Comparison of ENCODE assay signal across 20 cellular contexts in genomic region chr10:124126139-124126538, GRCh38. TPM values are rescaled to one million over a fixed set of nuclear protein-coding genes. Genes with fewer than 3 reads are reported as not detected.
DNase-seq lines count a peak whose midpoint lies in the region; ATAC-seq, FAIRE-seq and TF ChIP-seq lines count a peak whose summit lies in the region.
"Had no signal": no experiment of that assay in that cellular context is flagged by ENCODE, and none has a peak within 500 bp of the region (broad histone marks: within the 10 kb centered on the region; RNA-seq: fewer than 3 reads in every experiment).

No MANE protein-coding gene starts in this region.

- no peak for FAIRE-seq in H1 (lab: Jason Lieb, UNC)
- FAIRE-seq: D721Med had no signal

- H4K20me1 ChIP-seq in HCT116 (ENCODE audit: insufficient read depth) (no peaks in the 10 kb centered on the region), H1 (replicated peaks in 1 of 2; ENCODE audit: control insufficient read depth in 1 of 2, insufficient read depth in 2 of 2, low read length in 2 of 2) (peaks cover 0 to 9% of the 10 kb centered on the region in 2 experiments)

- DNase-seq in HCT116 (ENCODE audit: low read depth, low spot score) (no peak), H1 (ENCODE audit: low read depth in 1 of 2, low spot score in 2 of 2) (no peak), glutamatergic neuron (no peak), T1000 (lab: John Stamatoyannopoulos, UW) (no peak)
- no peak for DNase-seq in CD8-positive, alpha-beta T cell
- DNase-seq: C1 segment of cervical spinal cord, DMS79, KG1, NCI-H1092, NCI-H187 treated with DMSO at 0.1 percent for 48 hours, NCI-H2107, NCI-H446 treated with DMSO at 0.1 percent for 48 hours, SJCRH30 had no signal

- H3K27ac Mint-ChIP-seq in CD8-positive, alpha-beta T cell: no peak overlapping the region
- no peak overlapping the region for H3K27ac Mint-ChIP-seq in glutamatergic neuron (ENCODE audit: unreplicated experiment)
- H3K27ac Mint-ChIP-seq: HFFc6 had no signal

- no peak overlapping the region for H2BK120ac ChIP-seq in H1 (replicated peaks; ENCODE audit: low read depth, low read length)

- H2BK5ac ChIP-seq in H1 (ENCODE audit: low read depth, low read length): no peak overlapping the region

- 0 out of 2 replicates have a peak overlapping the region, but pooled peaks have one; percentile 44 for H2AK5ac ChIP-seq in H1 (ENCODE audit: low read depth, low read length)

- H2BK20ac ChIP-seq in H1 (ENCODE audit: low read length): no peak overlapping the region

- H2BK12ac ChIP-seq in H1 (ENCODE audit: low read depth, low read length): no peak overlapping the region

- H3K27me3 ChIP-seq in HCT116 (ENCODE audit: insufficient read depth, low read length): no peaks in the 10 kb centered on the region
- peaks cover 0 to 2% (median 0%) of the 10 kb centered on the region in 4 experiments; a peak in 1 of 7 replicates for H3K27me3 ChIP-seq in H1 (replicated peaks in 1 of 4; ENCODE audit: control insufficient read depth in 3 of 4, extremely low read depth in 1 of 4, insufficient read depth in 3 of 4, low read length in 3 of 4)
- no peaks in the 10 kb centered on the region for H3K27me3 ChIP-seq in neutrophil
- no peaks in the 10 kb centered on the region for H3K27me3 ChIP-seq in CD8-positive, alpha-beta T cell (ENCODE audit: insufficient read depth, low read length)
- H3K27me3 ChIP-seq: Peyer's patch, SJCRH30 had no signal

- H3K4me2 ChIP-seq in HCT116 (ENCODE audit: low read length) (no peak overlapping the region), H1 (ENCODE audit: insufficient read depth in 1 of 2, low read depth in 2 of 2, low read length in 2 of 2) (no peak overlapping the region)

- H4K5ac ChIP-seq in H1 (ENCODE audit: insufficient read length, low read depth, low read length): no peak overlapping the region

- BruUV-seq in HCT116 (replicated peaks; lab: Mats Ljungman, UMichigan): no TSS peak

- H3K4ac ChIP-seq in H1 (replicated peaks; ENCODE audit: insufficient read length, low read depth, low read length): no peak overlapping the region

- TF ChIP-seq CTCF in HCT116 (IDR thresholded peaks at IDR 0.05 in 2 of 3, conservative IDR thresholded peaks at IDR 0.05 in 1 of 3; ENCODE audit: borderline replicate concordance in 1 of 3, insufficient read depth in 1 of 3, low read depth in 2 of 3, low read length in 2 of 3) (no peak), H1 (IDR thresholded peaks at IDR 0.05; ENCODE audit: control extremely low read depth in 1 of 3, insufficient read depth in 1 of 3, low read depth in 1 of 3, low read length in 3 of 3) (no peak), neutrophil (IDR thresholded peaks at IDR 0.05) (no peak), glutamatergic neuron (IDR thresholded peaks at IDR 0.05; ENCODE audit: partially characterized antibody, unreplicated experiment) (no peak)
- no peak for TF ChIP-seq CTCF in CD8-positive, alpha-beta T cell (IDR thresholded peaks at IDR 0.05)

- no peak overlapping the region for H3K18ac ChIP-seq in H1 (ENCODE audit: extremely low read depth, low read length)

- no peaks in the 10 kb centered on the region for H3K79me2 ChIP-seq in HCT116 (ENCODE audit: insufficient read depth, low read length)
- no peaks in the 10 kb centered on the region for H3K79me2 ChIP-seq in H1 (ENCODE audit: control insufficient read depth in 1 of 2, insufficient read depth in 2 of 2, low read length in 2 of 2)

- no peaks in the 10 kb centered on the region for H3K9me3 Mint-ChIP-seq in CD8-positive, alpha-beta T cell
- H3K9me3 Mint-ChIP-seq in glutamatergic neuron (ENCODE audit: unreplicated experiment): no peaks in the 10 kb centered on the region
- H3K9me3 Mint-ChIP-seq: HFFc6 had no signal

- H3K4me1 ChIP-seq in HCT116 (ENCODE audit: control insufficient read depth in 1 of 2, insufficient read depth in 2 of 2, low read length in 2 of 2): peaks cover 0 to 9% of the 10 kb centered on the region in 2 experiments; a peak in 1 of 4 replicates
- H3K4me1 ChIP-seq in H1 (replicated peaks in 1 of 4; ENCODE audit: control insufficient read depth in 3 of 4, insufficient read depth in 4 of 4, low read length in 3 of 4): no peaks in the 10 kb centered on the region; a peak in 2 of 7 replicates
- H3K4me1 ChIP-seq in neutrophil (ENCODE audit: control insufficient read depth in 1 of 2, insufficient read depth in 1 of 2, low read depth in 1 of 2, low read length in 1 of 2): peaks cover 41 to 50% of the 10 kb centered on the region in 2 experiments
- H3K4me1 ChIP-seq in CD8-positive, alpha-beta T cell (ENCODE audit: insufficient read depth, low read length): no peaks in the 10 kb centered on the region
- H3K4me1 ChIP-seq: Peyer's patch had no signal

- no peak overlapping the region for H3K14ac ChIP-seq in H1 (ENCODE audit: insufficient read length)

- no peak overlapping the region for H3K4me3 ChIP-seq in HCT116 (replicated peaks in 1 of 2; ENCODE audit: low read depth in 1 of 2, low read length in 2 of 2)
- no peak overlapping the region for H3K4me3 ChIP-seq in H1 (ENCODE audit: extremely low read depth in 1 of 4, insufficient read depth in 2 of 4, low read depth in 3 of 4, low read length in 4 of 4)
- H3K4me3 ChIP-seq in neutrophil (ENCODE audit: low read depth in 1 of 2, low read length in 1 of 2): peak overlapping the region; percentile 12 to 18
- no peak overlapping the region for H3K4me3 ChIP-seq in CD8-positive, alpha-beta T cell (ENCODE audit: low read depth, low read length)
- H3K4me3 ChIP-seq: Peyer's patch, SJCRH30 had no signal

- H3K9ac ChIP-seq in HCT116 (ENCODE audit: low read length) (no peak overlapping the region), H1 (replicated peaks in 1 of 4; ENCODE audit: extremely low read depth in 1 of 4, low read depth in 3 of 4, low read length in 3 of 4) (no peak overlapping the region)

- peaks cover 12% of the 10 kb centered on the region; the same call in 1 of the 2 replicates for H3K23me2 ChIP-seq in H1 (ENCODE audit: low read depth, low read length)

- CTCF ChIA-PET in HCT116 (lab: Charles Lee) (interaction anchor here (0.7 to 2.1 kb wide), 9 partner anchors 8 to 278 kb away, joined by 4 to 9 read pairs (median 7); no protein-coding TSS in a partner anchor), H1 (lab: Charles Lee; ENCODE audit: partially characterized antibody) (interaction anchor here (0.6 to 2.8 kb wide), 24 partner anchors 10 to 1515 kb away, joined by 3 to 24 read pairs (median 4); no protein-coding TSS in a partner anchor)
- CTCF ChIA-PET in CD8-positive, alpha-beta T cell (lab: Charles Lee): interaction anchor here (0.8 kb wide), 1 partner anchor 152 kb away, joined by 3 read pairs; no protein-coding TSS in a partner anchor

- no peaks in the 10 kb centered on the region for H3K9me2 ChIP-seq in HCT116 (ENCODE audit: insufficient read depth)

- H3K23ac ChIP-seq in H1 (ENCODE audit: insufficient read length): no peak overlapping the region

- H4K91ac ChIP-seq in H1 (replicated peaks; ENCODE audit: insufficient read length, low read length): no peak overlapping the region

- POLR2A ChIA-PET in HCT116 (lab: Charles Lee): interaction anchor here (0.6 to 1.6 kb wide), 2 partner anchors 26 to 88 kb away, joined by 3 to 9 read pairs; no protein-coding TSS in a partner anchor
- POLR2A ChIA-PET in H1 (lab: Charles Lee; ENCODE audit: partially characterized antibody): no interaction called here
- POLR2A ChIA-PET in CD8-positive, alpha-beta T cell (lab: Charles Lee): no interaction called here

- H3K36me3 ChIP-seq in HCT116 (ENCODE audit: control insufficient read depth in 1 of 2, insufficient read depth in 2 of 2, low read length in 2 of 2) (no peaks in the 10 kb centered on the region), H1 (ENCODE audit: control insufficient read depth in 2 of 4, insufficient read depth in 4 of 4, low read length in 3 of 4) (no peaks in the 10 kb centered on the region), neutrophil (no peaks in the 10 kb centered on the region)
- H3K36me3 ChIP-seq in CD8-positive, alpha-beta T cell (ENCODE audit: insufficient read depth, low read length): no peaks in the 10 kb centered on the region
- H3K36me3 ChIP-seq: Peyer's patch, SJCRH30 had no signal

- TF ChIP-seq POLR2A in HCT116 (IDR thresholded peaks at IDR 0.05; ENCODE audit: borderline replicate concordance, extremely low read depth, insufficient read depth, insufficient read length) (no peak), H1 (IDR thresholded peaks at IDR 0.05; ENCODE audit: control extremely low read depth in 1 of 2, low read depth in 2 of 2, low read length in 2 of 2) (no peak)

- no peaks in the 10 kb centered on the region for H3K9me3 ChIP-seq in HCT116 (ENCODE audit: control insufficient read depth in 1 of 2, insufficient read depth in 1 of 2, low read depth in 1 of 2, low read length in 2 of 2)
- H3K9me3 ChIP-seq in H1 (ENCODE audit: insufficient read depth in 2 of 2, low read depth in 1 of 2, low read length in 1 of 2): no peaks in the 10 kb centered on the region
- no peaks in the 10 kb centered on the region for H3K9me3 ChIP-seq in neutrophil
- no peaks in the 10 kb centered on the region for H3K9me3 ChIP-seq in CD8-positive, alpha-beta T cell (ENCODE audit: low read length)
- H3K9me3 ChIP-seq: Peyer's patch, SJCRH30 had no signal

- H3K79me1 ChIP-seq in H1 (ENCODE audit: low read depth, low read length): no peaks in the 10 kb centered on the region

- ATAC-seq in HCT116: peak; percentile 7; the same call in 1 of the 2 replicates
- no peak for ATAC-seq in CD8-positive, alpha-beta T cell
- ATAC-seq in HG02870 (IDR thresholded peaks at IDR 0.05; ENCODE audit: unreplicated experiment): no peak

- H3K36me3 Mint-ChIP-seq in CD8-positive, alpha-beta T cell: no peaks in the 10 kb centered on the region
- no peaks in the 10 kb centered on the region for H3K36me3 Mint-ChIP-seq in glutamatergic neuron (ENCODE audit: unreplicated experiment)

- H4K8ac ChIP-seq in H1 (ENCODE audit: extremely low read depth, insufficient read depth, low read length): 0 out of 2 replicates have a peak overlapping the region, but pooled peaks have one; percentile 6

- H3K27me3 Mint-ChIP-seq in CD8-positive, alpha-beta T cell (ENCODE audit: low read depth): no peaks in the 10 kb centered on the region
- peaks cover 4% of the 10 kb centered on the region for H3K27me3 Mint-ChIP-seq in glutamatergic neuron (ENCODE audit: unreplicated experiment)

- RAD21 ChIA-PET in HCT116 (lab: Charles Lee; ENCODE audit: low non-redundant PET in 1 of 2, low total read pairs in 2 of 2, uncharacterized antibody in 2 of 2, unreplicated experiment in 2 of 2): interaction anchor here in 1 of 2 experiments (0.7 to 0.8 kb wide), 2 partner anchors 34 to 65 kb away, joined by 3 read pairs; no protein-coding TSS in a partner anchor

- H3K4me3 Mint-ChIP-seq in CD8-positive, alpha-beta T cell: no peak overlapping the region
- H3K4me3 Mint-ChIP-seq in glutamatergic neuron (ENCODE audit: unreplicated experiment): no peak overlapping the region
- H3K4me3 Mint-ChIP-seq: HFFc6 had no signal

- no peak for TF ChIP-seq RAD21 in HCT116 (IDR thresholded peaks at IDR 0.05; ENCODE audit: low read depth)
- TF ChIP-seq RAD21 in H1 (IDR thresholded peaks at IDR 0.05 in 1 of 2, conservative IDR thresholded peaks at IDR 0.05 in 1 of 2; ENCODE audit: low read depth in 2 of 2, low read length in 2 of 2): no peak

- no peaks in the 10 kb centered on the region for H3K4me1 Mint-ChIP-seq in CD8-positive, alpha-beta T cell (ENCODE audit: low read depth)
- peaks cover 10% of the 10 kb centered on the region for H3K4me1 Mint-ChIP-seq in glutamatergic neuron (ENCODE audit: low read depth, unreplicated experiment)

- H3K56ac ChIP-seq in H1 (replicated peaks; ENCODE audit: insufficient read length, low read depth, low read length): no peak overlapping the region

- H2AFZ ChIP-seq in HCT116 (ENCODE audit: low read depth, low read length, poor library complexity, severe bottlenecking): peak overlapping the region; percentile 51
- 0 out of 2 replicates have a peak overlapping the region, but pooled peaks have one; percentile 60 for H2AFZ ChIP-seq in H1 (ENCODE audit: low read length)

- no peak overlapping the region for H2BK15ac ChIP-seq in H1 (ENCODE audit: low read length)

- 91% methylated on average over 5 of the region's 5 CpGs; no CpG with 5 or more reads in 1 of the 2 experiments for whole genome bisulfite sequencing in H1 (ENCODE audit: extremely low coverage in 1 of 2, insufficient coverage in 1 of 2, insufficient read length in 1 of 2, insufficient replicate concordance in 2 of 2, low coverage in 1 of 2, low lambda C conversion rate in 2 of 2, missing lambda C conversion rate in 1 of 2), 2 experiments

- no peak for TF ChIP-seq EP300 in H1 (IDR thresholded peaks at IDR 0.05; ENCODE audit: borderline replicate concordance in 1 of 2, low read depth in 2 of 2, low read length in 2 of 2)

- intact Hi-C loops in HCT116 (cut with micrococcal nuclease): no loop called here
- intact Hi-C loops in CD8-positive, alpha-beta T cell (cut with DNase I, micrococcal nuclease): no loop called here

- H3K27ac ChIP-seq in HCT116 (ENCODE audit: low read depth, low read length) (no peak overlapping the region), H1 (ENCODE audit: low read depth, low read length) (no peak overlapping the region), neutrophil (peak overlapping the region; percentile 83)
- H3K27ac ChIP-seq in CD8-positive, alpha-beta T cell (ENCODE audit: low read depth, low read length): no peak overlapping the region
- H3K27ac ChIP-seq: HL-60, Peyer's patch, SJCRH30 had no signal

RNA-seq across cellular contexts. Expression of gene CHST15, which starts 32.7 kb away (rescaled TPM):
- total RNA-seq in HCT116 (2021; ENCODE audit: unreplicated experiment) (47.2 TPM), glutamatergic neuron (ENCODE audit: unreplicated experiment) (2.4 TPM)
- polyA plus RNA-seq in HCT116 (2012): 24.7 and 28.6 TPM in 2 replicates
- 9.1 and 9.4 TPM in 2 replicates for total RNA-seq in H1 (2021; fragmentation: NEBNext Ultra II Directional; extraction: Animal tissue kit (Norgen Biotek cat#: 25700))
- polyA plus RNA-seq in H1 (2011; rRNA removed): 7.4 and 8.8 TPM in 2 replicates
- 6.8 TPM for polyA plus RNA-seq in H1 (2011; cell fraction: cytosol; rRNA removed)
- polyA plus RNA-seq in H1 (2011; cell fraction: nucleus; rRNA removed): 9.3 TPM
- 5.7 to 7.3 TPM (median 6.0 TPM) in 4 replicates for polyA plus RNA-seq in H1 (2012, experiment 1 of 2)
- 2.3 TPM for polyA plus RNA-seq in H1 (2012, experiment 2 of 2)
- polyA plus RNA-seq in H1 (2013, experiment 1 of 2): 4.7 TPM
- 5.0 TPM for polyA plus RNA-seq in H1 (2013, experiment 2 of 2)
- polyA minus RNA-seq in H1 (2011; rRNA and poly(A)+ RNA removed): 17.4 and 19.5 TPM in 2 replicates
- polyA minus RNA-seq in H1 (2011; cell fraction: cytosol; rRNA and poly(A)+ RNA removed): 7.5 TPM
- polyA minus RNA-seq in H1 (2011; cell fraction: nucleus; rRNA and poly(A)+ RNA removed): 15.1 TPM
- total RNA-seq in CD8-positive, alpha-beta T cell: under 1 TPM; 0.19 to 0.33 TPM
- total RNA-seq: HT-29 had no signal

Comparison
In these comparisons a context has a peak if more than half of its experiments do, and no peak if none do; other contexts are left out.
1. H3K4me3 ChIP-seq: peak in neutrophil (2 of 2); none in HCT116 (0 of 2), H1 (0 of 4) and CD8-positive, alpha-beta T cell (single experiment).